In the genomic region with DNA sequence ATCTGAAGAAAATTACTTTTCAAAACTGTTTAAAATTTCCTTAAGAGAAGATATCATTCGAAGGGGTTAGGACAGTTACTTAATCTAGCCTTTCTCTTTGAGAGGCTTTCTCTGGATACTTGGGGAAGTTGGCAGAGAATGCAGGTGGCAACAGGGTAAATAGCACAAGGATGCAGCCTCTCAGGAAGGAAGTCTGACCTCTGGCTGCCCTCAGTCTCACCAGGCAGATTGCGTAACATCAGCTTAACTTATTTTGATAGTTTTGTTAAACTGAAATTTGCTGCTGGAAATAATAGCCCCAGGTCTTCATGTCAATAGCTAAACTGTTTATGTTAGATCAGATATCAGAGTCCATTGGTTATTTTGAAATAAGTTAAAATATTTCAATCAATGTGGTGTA, we compare ENCODE assay signal across 12 cellular contexts. TPM values are rescaled to one million over a fixed set of nuclear protein-coding genes. Genes with fewer than 3 reads are reported as not detected.
DNase-seq lines count a peak whose midpoint lies in the region; ATAC-seq, FAIRE-seq and TF ChIP-seq lines count a peak whose summit lies in the region.
"Had no signal": no experiment of that assay in that cellular context is flagged by ENCODE, and none has a peak within 500 bp of the region (broad histone marks: within the 10 kb centered on the region; RNA-seq: fewer than 3 reads in every experiment).

No MANE protein-coding gene starts in this region.

- no peaks in the 10 kb centered on the region for H4K20me1 ChIP-seq in HepG2 (ENCODE audit: insufficient read depth, low read length)

- H3K4me1 Mint-ChIP-seq in Calu3 (ENCODE audit: low read depth, unreplicated experiment) = peaks cover 22% of the 10 kb centered on the region
- H3K4me1 Mint-ChIP-seq: CD4-positive, CD25-positive, alpha-beta regulatory T cell had no signal

- TF ChIP-seq CTCF in Calu3 (IDR thresholded peaks at IDR 0.05; ENCODE audit: unreplicated experiment) (no peak), bronchial epithelial cell (IDR thresholded peaks at IDR 0.05; ENCODE audit: insufficient read depth, low read length, severe bottlenecking) (no peak), HepG2 (CRISPR knock-in tag; IDR thresholded peaks at IDR 0.05) (no peak)

- DNase-seq in Calu3 = peak; percentile 63
- DNase-seq in MG63 = peak; percentile 66
- DNase-seq in bronchial epithelial cell (ENCODE audit: low read depth) = peak; percentile 40
- DNase-seq in HepG2 (ENCODE audit: low spot score) = no peak
- no peak for DNase-seq in erythroblast (lab: John Stamatoyannopoulos, UW)
- DNase-seq in hepatic stellate cell (ENCODE audit: low spot score) = no peak
- DNase-seq: CD4-positive, CD25-positive, alpha-beta regulatory T cell; NCI-H2107 had no signal

- no peaks in the 10 kb centered on the region for H3K27me3 Mint-ChIP-seq in Calu3 (ENCODE audit: unreplicated experiment)

- no peak overlapping the region for H3K4me3 Mint-ChIP-seq in Calu3 (ENCODE audit: low read depth, unreplicated experiment)
- H3K4me3 Mint-ChIP-seq: CD4-positive, CD25-positive, alpha-beta regulatory T cell had no signal

- TF ChIP-seq POLR2A in HepG2 (IDR thresholded peaks at IDR 0.05; ENCODE audit: insufficient read depth in 1 of 2, low read depth in 2 of 2, low read length in 2 of 2) (no peak), erythroblast (IDR thresholded peaks at IDR 0.05; ENCODE audit: low read length) (no peak)

- no peak overlapping the region for H2AFZ ChIP-seq in HepG2 (ENCODE audit: low read length)

- no peak overlapping the region for H3K9ac ChIP-seq in HepG2 (ENCODE audit: insufficient read depth, low read depth, low read length)

- no TSS peak for BruUV-seq in Calu3 (replicated peaks; lab: Mats Ljungman, UMichigan)
- no TSS peak for BruUV-seq in HepG2 (replicated peaks; lab: Mats Ljungman, UMichigan)

- POLR2A ChIA-PET in HepG2 (lab: Yijun Ruan, JAX) = no interaction called here

- WGBS in HepG2 (ENCODE audit: low lambda C conversion rate) = 36% methylated on average over 2 of the region's 2 CpGs

- peaks cover 14% of the 10 kb centered on the region for H3K9me3 Mint-ChIP-seq in Calu3 (ENCODE audit: low read depth, unreplicated experiment)

- H3K4me3 ChIP-seq in MG63 (no peak overlapping the region), bronchial epithelial cell (ENCODE audit: low read depth, low read length) (no peak overlapping the region), HepG2 (replicated peaks in 1 of 3; ENCODE audit: insufficient read depth in 1 of 3, low read depth in 2 of 3, low read length in 3 of 3) (no peak overlapping the region)
- H3K4me3 ChIP-seq: SJSA1 had no signal

- TF ChIP-seq RAD21 in HepG2 (CRISPR knock-in tag; IDR thresholded peaks at IDR 0.05) = no peak

- intact Hi-C loops in Calu3 (cut with micrococcal nuclease; ENCODE audit: unreplicated experiment) = loop anchor here (10.0 kb wide), 1 partner anchor 149 kb away; no protein-coding TSS in a partner anchor
- intact Hi-C loops in HepG2 (cut with micrococcal nuclease; ENCODE audit: unreplicated experiment) = no loop called here

- in situ Hi-C loops in HepG2 (cut with HindIII; ENCODE audit: extremely low pct_ligation_motif_present, low pct_unique_long_range_greater_than_20kb) = no loop called here

- no peaks in the 10 kb centered on the region for H3K79me2 ChIP-seq in HepG2 (ENCODE audit: insufficient read depth, low read length)

- CTCF ChIA-PET in Calu3 (lab: Charles Lee) = no interaction called here
- CTCF ChIA-PET in HepG2 (lab: Yijun Ruan, JAX; ENCODE audit: low intra/inter-chr PET ratio, low total read pairs) = no interaction called here

- H3K27ac Mint-ChIP-seq in Calu3 (ENCODE audit: unreplicated experiment) = no peak overlapping the region
- H3K27ac Mint-ChIP-seq: CD4-positive, CD25-positive, alpha-beta regulatory T cell had no signal

- H3K27ac ChIP-seq in HepG2 (ENCODE audit: extremely low read length, insufficient read depth, low read length) = no peak overlapping the region
- H3K27ac ChIP-seq: SJSA1 had no signal

- FAIRE-seq in bronchial epithelial cell (lab: Jason Lieb, UNC) (no peak), HepG2 (lab: Jason Lieb, UNC) (no peak)
- FAIRE-seq: GM12892 had no signal

- ATAC-seq in HepG2 (no peak), HG02938 (IDR thresholded peaks at IDR 0.05; ENCODE audit: unreplicated experiment) (no peak), GM19463 (IDR thresholded peaks at IDR 0.05; ENCODE audit: unreplicated experiment) (no peak)

- TF ChIP-seq EP300 in HepG2 (IDR thresholded peaks at IDR 0.05; ENCODE audit: low read depth in 2 of 2, low read length in 2 of 2) (no peak), HepG2 (CRISPR knock-in tag; IDR thresholded peaks at IDR 0.05; ENCODE audit: borderline replicate concordance) (no peak)

- H3K36me3 ChIP-seq in MG63 (no peaks in the 10 kb centered on the region), bronchial epithelial cell (ENCODE audit: control insufficient read depth, insufficient read depth, low read length) (no peaks in the 10 kb centered on the region), HepG2 (replicated peaks in 1 of 2; ENCODE audit: control insufficient read depth in 1 of 2, insufficient read depth in 2 of 2, low read length in 2 of 2) (no peaks in the 10 kb centered on the region)
- H3K36me3 ChIP-seq: SJSA1 had no signal

- no peak overlapping the region for H3K4me2 ChIP-seq in HepG2 (ENCODE audit: low read depth, low read length)

- H3K9me3 ChIP-seq in MG63 (peaks cover 5% of the 10 kb centered on the region), HepG2 (ENCODE audit: low read length) (peaks cover 12% of the 10 kb centered on the region; the same call in 1 of the 2 replicates)
- H3K9me3 ChIP-seq: SJSA1 had no signal

- H3K36me3 Mint-ChIP-seq in Calu3 (ENCODE audit: insufficient read depth, unreplicated experiment) = no peaks in the 10 kb centered on the region
- H3K36me3 Mint-ChIP-seq: CD4-positive, CD25-positive, alpha-beta regulatory T cell had no signal

- H3K27me3 ChIP-seq in MG63 (no peaks in the 10 kb centered on the region; the same call in 1 of the 2 replicates), bronchial epithelial cell (ENCODE audit: control insufficient read depth, insufficient read depth, low read length) (no peaks in the 10 kb centered on the region), HepG2 (ENCODE audit: control insufficient read depth in 1 of 2, insufficient read depth in 2 of 2, low read length in 2 of 2) (no peaks in the 10 kb centered on the region; a peak in 1 of 5 replicates)
- H3K27me3 ChIP-seq: SJSA1 had no signal

- H3K4me1 ChIP-seq in HepG2 (ENCODE audit: insufficient read depth, low read length) = no peaks in the 10 kb centered on the region
- H3K4me1 ChIP-seq: SJSA1 had no signal

TF ChIP-seq in HepG2, 621 proteins besides CTCF, POLR2A, EP300 and RAD21 (continues in another document):
- TF ChIP-seq CEBPB (IDR thresholded peaks at IDR 0.05; ENCODE audit: borderline replicate concordance, low read depth, low read length) = peak; percentile 86

RNA-seq across cellular contexts. Expression of gene CCDC192, which starts 20.4 kb away (rescaled TPM):
- total RNA-seq in Calu3 (2022) (2.1 and 2.5 TPM in 2 replicates), bronchial epithelial cell (not detected in 2 replicates), HepG2 (2016; rRNA removed; fragmentation: Illumina TruSeq; extraction: Trizol) (not detected in 2 replicates)
- not detected in 2 replicates for total RNA-seq in MG63 (2014; rRNA removed; shearing (Covaris generic); ENCODE audit: low replicate concordance)
- total RNA-seq in HepG2 (2016; cell fraction: cytosol; rRNA removed; fragmentation: Illumina TruSeq; extraction: Trizol; ENCODE audit: low read depth) = not detected in 2 replicates
- not detected in 2 replicates for total RNA-seq in HepG2 (2016; cell fraction: insoluble cytoplasmic fraction; rRNA removed; fragmentation: Illumina TruSeq; extraction: Trizol)
- not detected in 2 replicates for total RNA-seq in HepG2 (2016; cell fraction: membrane; rRNA removed; fragmentation: Illumina TruSeq; extraction: Trizol)
- not detected in 2 replicates for total RNA-seq in HepG2 (2016; cell fraction: nucleus; rRNA removed; fragmentation: Illumina TruSeq; extraction: Trizol)
- not detected in 2 replicates for polyA plus RNA-seq in HepG2 (2011; rRNA removed)
- not detected in 2 replicates for polyA plus RNA-seq in HepG2 (2011; cell fraction: cytosol; rRNA removed)
- not detected in 2 replicates for polyA plus RNA-seq in HepG2 (2011; cell fraction: nucleus; rRNA removed)
- polyA plus RNA-seq in HepG2 (2012) = not detected in 2 replicates
- polyA plus RNA-seq in HepG2 (2016; cell fraction: cytosol; fragmentation: Illumina TruSeq; extraction: Trizol; ENCODE audit: low read depth) = not detected in 2 replicates
- polyA plus RNA-seq in HepG2 (2016; cell fraction: insoluble cytoplasmic fraction; fragmentation: Illumina TruSeq; extraction: Trizol; ENCODE audit: low read depth) = not detected in 2 replicates
- polyA plus RNA-seq in HepG2 (2016; cell fraction: membrane; fragmentation: Illumina TruSeq; extraction: Trizol; ENCODE audit: low read depth) = not detected in 2 replicates
- polyA plus RNA-seq in HepG2 (2016; cell fraction: nucleus; fragmentation: Illumina TruSeq; extraction: Trizol; ENCODE audit: insufficient read depth, low read depth) = not detected in 2 replicates
- polyA minus RNA-seq in HepG2 (2011; rRNA and poly(A)+ RNA removed; ENCODE audit: low replicate concordance) = not detected in 2 replicates
- polyA minus RNA-seq in HepG2 (2011; cell fraction: cytosol; rRNA and poly(A)+ RNA removed) = not detected in 2 replicates
- polyA minus RNA-seq in HepG2 (2011; cell fraction: nucleus; rRNA and poly(A)+ RNA removed) = not detected in 2 replicates
- total RNA-seq: CD4-positive, CD25-positive, alpha-beta regulatory T cell; SJSA1 had no signal

Comparison
In these comparisons a context has a peak if more than half of its experiments do, and no peak if none do; other contexts are left out.
1. DNase-seq: peak in Calu3 (single experiment), MG63 (single experiment) and bronchial epithelial cell (single experiment); none in HepG2 (single experiment), erythroblast (0 of 2) and hepatic stellate cell (single experiment).